1 cellular context compared by ENCODE assay signal in genomic region chr6:87701676-87702588, GRCh38.
TF ChIP-seq lines count a peak whose summit lies in the region.

AKIRIN2 (minus strand) TSS chr6:87702233; CDS start chr6:87701684, 549 bp downstream.

TF ChIP-seq in HepG2, 621 proteins besides CTCF, POLR2A, EP300 and RAD21 (continued from another document and continues in another):
- no peak for TF ChIP-seq ZBTB40 (IDR thresholded peaks at IDR 0.05)
- no peak for TF ChIP-seq ZBTB40 (CRISPR knock-in tag; IDR thresholded peaks at IDR 0.05)
- TF ChIP-seq ZNF101 (CRISPR knock-in tag; IDR thresholded peaks at IDR 0.05; ENCODE audit: borderline replicate concordance, low read depth): no peak
- no peak for TF ChIP-seq ZNF543 (CRISPR knock-in tag; IDR thresholded peaks at IDR 0.05)
- TF ChIP-seq HIC2 (CRISPR knock-in tag; IDR thresholded peaks at IDR 0.05; ENCODE audit: low read depth): no peak
- TF ChIP-seq ZNF841 (CRISPR knock-in tag; IDR thresholded peaks at IDR 0.05; ENCODE audit: borderline replicate concordance): no peak
- no peak for TF ChIP-seq PRDM4 (CRISPR knock-in tag; IDR thresholded peaks at IDR 0.05; ENCODE audit: borderline replicate concordance)
- 0 out of 2 replicates have a peak, but pooled peaks have one; percentile 6 for TF ChIP-seq HNF4G (IDR thresholded peaks at IDR 0.05; ENCODE audit: borderline replicate concordance, low read depth, low read length)
- TF ChIP-seq HNF4G (CRISPR knock-in tag; IDR thresholded peaks at IDR 0.05; ENCODE audit: borderline replicate concordance, low read depth): no peak
- TF ChIP-seq RORA (CRISPR knock-in tag; IDR thresholded peaks at IDR 0.05): no peak
- no peak for TF ChIP-seq CCAR2 (optimal IDR thresholded peaks at IDR 0.05; ENCODE audit: low read depth, low read length)
- no peak for TF ChIP-seq ADNP (CRISPR knock-in tag; IDR thresholded peaks at IDR 0.05)
- no peak for TF ChIP-seq PBX2 (CRISPR knock-in tag; IDR thresholded peaks at IDR 0.05)
- TF ChIP-seq ZNF737 (CRISPR knock-in tag; IDR thresholded peaks at IDR 0.05; ENCODE audit: borderline replicate concordance): no peak
- TF ChIP-seq FOXA1 (IDR thresholded peaks at IDR 0.05): no peak
- 0 out of 2 replicates have a peak, but pooled peaks have one; percentile 12 for TF ChIP-seq FOXA1 (CRISPR knock-in tag; IDR thresholded peaks at IDR 0.05)
- no peak for TF ChIP-seq LRRFIP1 (CRISPR knock-in tag; conservative IDR thresholded peaks at IDR 0.05)
- TF ChIP-seq ZNF850 (CRISPR knock-in tag; conservative IDR thresholded peaks at IDR 0.05): no peak
- no peak for TF ChIP-seq ZNF646 (CRISPR knock-in tag; IDR thresholded peaks at IDR 0.05)
- no peak for TF ChIP-seq ZFP36L1 (CRISPR knock-in tag; IDR thresholded peaks at IDR 0.05)
- no peak for TF ChIP-seq PBX3 (CRISPR knock-in tag; IDR thresholded peaks at IDR 0.05; ENCODE audit: borderline replicate concordance)
- TF ChIP-seq KMT2A (CRISPR knock-in tag; IDR thresholded peaks at IDR 0.05): peak; percentile 76
- no peak for TF ChIP-seq ZNF576 (CRISPR knock-in tag; IDR thresholded peaks at IDR 0.05)
- no peak for TF ChIP-seq REL (CRISPR knock-in tag; conservative IDR thresholded peaks at IDR 0.05)
- TF ChIP-seq HNRNPH1 (optimal IDR thresholded peaks at IDR 0.05; ENCODE audit: low read depth, low read length): peak; percentile 89
- no peak; the same call in 1 of the 2 replicates for TF ChIP-seq ETV6 (CRISPR knock-in tag; conservative IDR thresholded peaks at IDR 0.05)
- no peak for TF ChIP-seq EZH2 (conservative IDR thresholded peaks at IDR 0.05; ENCODE audit: low read depth, low read length)
- TF ChIP-seq ZNF17 (CRISPR knock-in tag; IDR thresholded peaks at IDR 0.05): no peak
- peak; percentile 41; the same call in 1 of the 2 replicates for TF ChIP-seq HDAC2 (CRISPR knock-in tag; IDR thresholded peaks at IDR 0.05)
- TF ChIP-seq MYNN (CRISPR knock-in tag; IDR thresholded peaks at IDR 0.05; ENCODE audit: low read depth): no peak
- peak; percentile 58 for TF ChIP-seq ARNT2 (CRISPR knock-in tag; IDR thresholded peaks at IDR 0.05; ENCODE audit: low read depth)
